27 cellular contexts compared by ENCODE assay signal in the genomic region with DNA sequence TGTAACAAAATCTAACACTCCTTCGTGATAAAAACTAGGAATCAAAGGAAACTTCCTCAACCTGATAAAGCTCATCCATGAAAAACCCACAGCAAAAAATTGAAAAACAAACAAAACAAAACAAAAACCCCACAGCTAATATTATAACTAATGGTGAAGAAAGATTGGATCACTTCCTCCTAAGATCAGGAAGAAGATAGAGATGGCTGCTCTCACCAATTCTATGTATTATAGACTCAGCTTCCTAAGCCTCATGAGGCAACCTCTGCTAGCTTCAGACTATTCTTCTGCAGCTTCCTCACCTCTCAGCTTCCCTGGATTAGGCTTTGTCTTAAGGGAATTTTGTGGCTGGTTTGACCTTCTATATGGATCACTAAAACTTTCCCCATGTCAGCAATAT. TPM values are rescaled to one million over a fixed set of nuclear protein-coding genes. Genes with fewer than 3 reads are reported as not detected.
A peak's percentile ranks its signal among the peaks of the same experiment; 100 is the strongest.
DNase-seq lines count a peak whose midpoint lies in the region; ATAC-seq, FAIRE-seq and TF ChIP-seq lines count a peak whose summit lies in the region.
"Had no signal": no experiment of that assay in that cellular context is flagged by ENCODE, and none has a peak within 500 bp of the region (broad histone marks: within the 10 kb centered on the region; RNA-seq: fewer than 3 reads in every experiment).

No MANE protein-coding gene starts in this region.

- intact Hi-C loops in GM12878 (cut with micrococcal nuclease; ENCODE audit: unreplicated experiment) = no loop called here
- intact Hi-C loops in natural killer cell (cut with micrococcal nuclease) = no loop called here
- intact Hi-C loops in activated T-helper 1 cell treated with anti-CD3 and anti-CD28 coated beads, Interleukin-12 subunit alpha, Interleukin-12 subunit beta, Interleukin-2, Interleukin-4 antibody, amounts not matched to agents 30 ng/mL and 10 ng/mL and 1 ng/mL, durations not matched to agents 14 hours and 24 hours and 36 hours (cut with micrococcal nuclease) = no loop called here

- WGBS in GM12878 (ENCODE audit: insufficient coverage, insufficient replicate concordance, low lambda C conversion rate, missing lambda C conversion rate) = 52% methylated on average over 1 of the region's 1 CpG
- whole genome bisulfite sequencing in hepatocyte (ENCODE audit: low lambda C conversion rate, missing lambda C conversion rate) = 94% methylated on average over 1 of the region's 1 CpG

- no TSS peak for BruUV-seq in GM12878 (replicated peaks; lab: Mats Ljungman, UMichigan)

- no peak overlapping the region; the same call in 1 of the 2 replicates for H3K4me2 ChIP-seq in GM12878 (ENCODE audit: control insufficient read depth, insufficient read depth)
- no peak overlapping the region for H3K4me2 ChIP-seq in hepatocyte

- no peak overlapping the region for H3K27ac Mint-ChIP-seq in natural killer cell
- H3K27ac Mint-ChIP-seq in activated T-helper 1 cell treated with anti-CD3 and anti-CD28 coated beads, Interleukin-12 subunit alpha, Interleukin-12 subunit beta, Interleukin-2, Interleukin-4 antibody, amounts not matched to agents 30 ng/mL and 10 ng/mL and 1 ng/mL, durations not matched to agents 14 hours and 24 hours and 36 hours = no peak overlapping the region
- H3K27ac Mint-ChIP-seq: activated CD8-positive, alpha-beta T cell treated with anti-CD3 and anti-CD28 coated beads, Interleukin-2, amount 10 ng/mL, durations not matched to agents 7 days and 5 days; activated naive CD4-positive, alpha-beta T cell treated with anti-CD3 and anti-CD28 coated beads for 36 hours; activated T-cell treated with anti-CD3 and anti-CD28 coated beads, Interleukin-2, amount 50 U/mL, for 24 hours; CD8-positive, alpha-beta T cell; natural killer cell treated with Interleukin-12 subunit alpha and Interleukin-12 subunit beta and Interleukin-15 and Interleukin-18, amount 100 ng/mL, for 72 hours had no signal

- H3K4me1 ChIP-seq in GM12878 (ENCODE audit: control insufficient read depth, insufficient read depth, low read length) = no peaks in the 10 kb centered on the region
- H3K4me1 ChIP-seq in hepatocyte (ENCODE audit: insufficient read depth) = no peaks in the 10 kb centered on the region
- H3K4me1 ChIP-seq: esophagus muscularis mucosa, gastroesophageal sphincter, tibial nerve had no signal

- H3K27me3 Mint-ChIP-seq in natural killer cell (ENCODE audit: low read depth in 2 of 2) = peaks cover 3 to 6% of the 10 kb centered on the region in 2 donors
- peaks cover 10% of the 10 kb centered on the region for H3K27me3 Mint-ChIP-seq in activated T-helper 1 cell treated with anti-CD3 and anti-CD28 coated beads, Interleukin-12 subunit alpha, Interleukin-12 subunit beta, Interleukin-2, Interleukin-4 antibody, amounts not matched to agents 30 ng/mL and 10 ng/mL and 1 ng/mL, durations not matched to agents 14 hours and 24 hours and 36 hours (ENCODE audit: insufficient read depth)

- H3K4me3 ChIP-seq in GM12878 (no peak overlapping the region), hepatocyte (no peak overlapping the region)
- H3K4me3 ChIP-seq: esophagus muscularis mucosa, gastroesophageal sphincter, tibial nerve had no signal

- H2AFZ ChIP-seq in GM12878 (ENCODE audit: control insufficient read depth, low read depth, low read length) = peak overlapping the region; percentile 64
- no peak overlapping the region for H2AFZ ChIP-seq in hepatocyte

- TF ChIP-seq POLR2A in GM12878 (IDR thresholded peaks at IDR 0.05; ENCODE audit: low read depth, low read length) = no peak

- no peaks in the 10 kb centered on the region for H3K4me1 Mint-ChIP-seq in natural killer cell
- H3K4me1 Mint-ChIP-seq in activated T-helper 1 cell treated with anti-CD3 and anti-CD28 coated beads, Interleukin-12 subunit alpha, Interleukin-12 subunit beta, Interleukin-2, Interleukin-4 antibody, amounts not matched to agents 30 ng/mL and 10 ng/mL and 1 ng/mL, durations not matched to agents 14 hours and 24 hours and 36 hours (ENCODE audit: low read depth) = no peaks in the 10 kb centered on the region

- no peak overlapping the region for H3K27ac ChIP-seq in GM12878 (ENCODE audit: control insufficient read depth, insufficient read depth)
- no peak overlapping the region for H3K27ac ChIP-seq in hepatocyte
- H3K27ac ChIP-seq: esophagus muscularis mucosa, gastroesophageal sphincter, tibial nerve had no signal

- SMC1A ChIA-PET in GM12878 (lab: Charles Lee; ENCODE audit: uncharacterized antibody, unreplicated experiment) = interaction anchor here (1.1 to 1.9 kb wide), 4 partner anchors 10 to 17 kb away, joined by 4 to 6 read pairs (median 4); no protein-coding TSS in a partner anchor

- CTCF ChIA-PET in GM12878 (lab: Yijun Ruan, JAX) = interaction anchor here (0.6 to 1.2 kb wide), 5 partner anchors 15 to 588 kb away, joined by 3 to 4 read pairs (median 3); no protein-coding TSS in a partner anchor

- H3K9me2 ChIP-seq in hepatocyte (replicated peaks; ENCODE audit: insufficient read depth) = no peaks in the 10 kb centered on the region

- H3K9me3 ChIP-seq in GM12878 (replicated peaks; ENCODE audit: control insufficient read depth, insufficient read depth, low read length) = no peaks in the 10 kb centered on the region; the same call in none of the 3 replicates
- H3K9me3 ChIP-seq in hepatocyte (ENCODE audit: low read depth) = no peaks in the 10 kb centered on the region

- no peak overlapping the region for H3K9ac ChIP-seq in GM12878 (ENCODE audit: control insufficient read depth, insufficient read depth, low read length)

- ATAC-seq in GM19023 (IDR thresholded peaks at IDR 0.05; ENCODE audit: unreplicated experiment) = peak; percentile 20
- ATAC-seq in GM21619 (IDR thresholded peaks at IDR 0.05; ENCODE audit: unreplicated experiment) = peak; percentile 31
- peak; percentile 24 for ATAC-seq in HG03103 (IDR thresholded peaks at IDR 0.05; ENCODE audit: low read depth, unreplicated experiment)
- peak; percentile 48; the same call in 2 of the 3 replicates for ATAC-seq in GM12878
- no peak for ATAC-seq in natural killer cell
- ATAC-seq in left lobe of liver = no peak
- ATAC-seq: activated CD8-positive, alpha-beta T cell treated with anti-CD3 and anti-CD28 coated beads, Interleukin-2, amount 10 ng/mL, durations not matched to agents 7 days and 5 days; CD8-positive, alpha-beta T cell; gastroesophageal sphincter; natural killer cell treated with Interleukin-12 subunit alpha and Interleukin-12 subunit beta and Interleukin-15 and Interleukin-18, amount 100 ng/mL, for 72 hours had no signal

- H3K27me3 ChIP-seq in GM12878 (replicated peaks in 1 of 2; ENCODE audit: control insufficient read depth in 2 of 2, insufficient read depth in 2 of 2, low read length in 1 of 2) (no peaks in the 10 kb centered on the region), hepatocyte (no peaks in the 10 kb centered on the region)
- H3K27me3 ChIP-seq: esophagus muscularis mucosa, gastroesophageal sphincter, tibial nerve had no signal

- H3K36me3 Mint-ChIP-seq in natural killer cell = no peaks in the 10 kb centered on the region
- H3K36me3 Mint-ChIP-seq in activated T-helper 1 cell treated with anti-CD3 and anti-CD28 coated beads, Interleukin-12 subunit alpha, Interleukin-12 subunit beta, Interleukin-2, Interleukin-4 antibody, amounts not matched to agents 30 ng/mL and 10 ng/mL and 1 ng/mL, durations not matched to agents 14 hours and 24 hours and 36 hours (ENCODE audit: low read depth) = no peaks in the 10 kb centered on the region
- H3K36me3 Mint-ChIP-seq: CD8-positive, alpha-beta T cell had no signal

- H3K36me3 ChIP-seq in GM12878 (ENCODE audit: control insufficient read depth in 2 of 2, insufficient read depth in 2 of 2, low read length in 1 of 2) = no peaks in the 10 kb centered on the region
- no peaks in the 10 kb centered on the region for H3K36me3 ChIP-seq in hepatocyte (replicated peaks; ENCODE audit: insufficient read depth, low read depth)
- H3K36me3 ChIP-seq: esophagus muscularis mucosa, gastroesophageal sphincter, tibial nerve had no signal

- no peak for TF ChIP-seq RAD21 in GM12878 (IDR thresholded peaks at IDR 0.05; ENCODE audit: insufficient read depth, low read depth, low read length)

- H4K20me1 ChIP-seq in GM12878 (ENCODE audit: control insufficient read depth, insufficient read depth) (no peaks in the 10 kb centered on the region), hepatocyte (ENCODE audit: insufficient read depth, poor library complexity, severe bottlenecking) (no peaks in the 10 kb centered on the region)

- POLR2A ChIA-PET in GM12878 (lab: Charles Lee) = no interaction called here

- H3K79me2 ChIP-seq in GM12878 (ENCODE audit: control insufficient read depth, insufficient read depth, low read length) (no peaks in the 10 kb centered on the region), hepatocyte (no peaks in the 10 kb centered on the region)

- DNase-seq in GM12878 (ENCODE audit: low read depth, low spot score) (no peak), natural killer cell (no peak), hepatocyte (ENCODE audit: low spot score) (no peak), left lobe of liver (ENCODE audit: low spot score) (no peak)
- DNase-seq in activated T-helper 1 cell treated with anti-CD3 and anti-CD28 coated beads, Interleukin-12 subunit alpha, Interleukin-12 subunit beta, Interleukin-2, Interleukin-4 antibody, amounts not matched to agents 30 ng/mL and 10 ng/mL and 1 ng/mL, durations not matched to agents 14 hours and 24 hours and 36 hours (ENCODE audit: low spot score) = no peak
- DNase-seq: activated CD4-positive, CD25-positive, alpha-beta regulatory T cell; activated CD8-positive, alpha-beta T cell treated with anti-CD3 and anti-CD28 coated beads, Interleukin-2, amount 10 ng/mL, durations not matched to agents 7 days and 5 days; activated naive CD4-positive, alpha-beta T cell treated with anti-CD3 and anti-CD28 coated beads for 36 hours; activated T-cell treated with anti-CD3 and anti-CD28 coated beads, Interleukin-2, amount 50 U/mL, for 24 hours; anterior cingulate cortex; CD8-positive, alpha-beta T cell; central memory CD4-positive, alpha-beta T cell; DMS79 treated with DMSO at 0.1 percent for 48 hours; effector CD4-positive, alpha-beta T cell; KBM-7; mesendoderm; NCI-H1092; NCI-H2029 treated with DMSO at 0.1 percent for 48 hours; SHP77; stimulated activated naive CD4-positive, alpha-beta T cell had no signal

- H3K4me3 Mint-ChIP-seq in natural killer cell = no peak overlapping the region
- no peak overlapping the region for H3K4me3 Mint-ChIP-seq in activated T-helper 1 cell treated with anti-CD3 and anti-CD28 coated beads, Interleukin-12 subunit alpha, Interleukin-12 subunit beta, Interleukin-2, Interleukin-4 antibody, amounts not matched to agents 30 ng/mL and 10 ng/mL and 1 ng/mL, durations not matched to agents 14 hours and 24 hours and 36 hours
- H3K4me3 Mint-ChIP-seq: activated CD8-positive, alpha-beta T cell treated with anti-CD3 and anti-CD28 coated beads, Interleukin-2, amount 10 ng/mL, durations not matched to agents 7 days and 5 days; activated naive CD4-positive, alpha-beta T cell treated with anti-CD3 and anti-CD28 coated beads for 36 hours; activated T-cell treated with anti-CD3 and anti-CD28 coated beads, Interleukin-2, amount 50 U/mL, for 24 hours; CD8-positive, alpha-beta T cell; natural killer cell treated with Interleukin-12 subunit alpha and Interleukin-12 subunit beta and Interleukin-15 and Interleukin-18, amount 100 ng/mL, for 72 hours had no signal

- TF ChIP-seq CTCF in GM12878 (IDR thresholded peaks at IDR 0.05 in 2 of 3, conservative IDR thresholded peaks at IDR 0.05 in 1 of 3; ENCODE audit: control insufficient read depth in 2 of 3, extremely low read depth in 1 of 3, insufficient read depth in 1 of 3, low read depth in 3 of 3, low read length in 3 of 3) (no peak), natural killer cell (IDR thresholded peaks at IDR 0.05) (no peak), hepatocyte (IDR thresholded peaks at IDR 0.05; ENCODE audit: poor library complexity) (no peak)

- in situ Hi-C loops in GM12878 (cut with MboI) = no loop called here

- H3K9me3 Mint-ChIP-seq in natural killer cell = peaks cover 4% of the 10 kb centered on the region in 2 donors
- H3K9me3 Mint-ChIP-seq in activated T-helper 1 cell treated with anti-CD3 and anti-CD28 coated beads, Interleukin-12 subunit alpha, Interleukin-12 subunit beta, Interleukin-2, Interleukin-4 antibody, amounts not matched to agents 30 ng/mL and 10 ng/mL and 1 ng/mL, durations not matched to agents 14 hours and 24 hours and 36 hours = peaks cover 6% of the 10 kb centered on the region

- RAD21 ChIA-PET in GM12878 (lab: Charles Lee; ENCODE audit: unreplicated experiment) = no interaction called here

- no peak for TF ChIP-seq EP300 in GM12878 (IDR thresholded peaks at IDR 0.05; ENCODE audit: borderline replicate concordance in 1 of 2, control insufficient read depth in 1 of 2, low read depth in 2 of 2, low read length in 2 of 2)

- FAIRE-seq in GM12878 (lab: Jason Lieb, UNC) = no peak

RNA-seq across cellular contexts. Expression of gene PHAX, which starts 40.1 kb away (rescaled TPM):
- 36.8 and 38.3 TPM in 2 replicates for total RNA-seq in GM12878 (2013; cell fraction: nucleolus; rRNA removed)
- 28.2 and 35.5 TPM in 2 replicates for total RNA-seq in GM12878 (2014; rRNA removed)
- total RNA-seq in GM12878 (2014; rRNA removed; fragmentation: Illumina TruSeq; extraction: Trizol) = 70.2 and 72.1 TPM in 2 replicates
- total RNA-seq in GM12878 (2021) = 30.8 and 33.1 TPM in 2 replicates
- polyA plus RNA-seq in GM12878 (2011; ENCODE audit: low read depth) = 39.9 TPM
- polyA plus RNA-seq in GM12878 (2011; rRNA removed) = 42.5 and 67.0 TPM in 2 replicates
- polyA plus RNA-seq in GM12878 (2011; cell fraction: cytosol; rRNA removed) = 30.2 and 34.1 TPM in 2 replicates
- 9.2 and 17.4 TPM in 2 replicates for polyA plus RNA-seq in GM12878 (2011; cell fraction: nucleus; rRNA removed)
- 40.1 and 42.9 TPM in 2 replicates for polyA plus RNA-seq in GM12878 (2012)
- polyA plus RNA-seq in GM12878 (2014; fragmentation: Illumina TruSeq; extraction: Trizol) = 59.8 and 92.3 TPM in 2 replicates
- polyA plus RNA-seq in GM12878 (2014; fragmentation: Nextera tagmentation; extraction: Ambion mirVana) = 10 to 100 TPM; 60.8 to 71.5 TPM
- 29.8 and 30.4 TPM in 2 replicates for polyA plus RNA-seq in GM12878 (2014; rRNA removed)
- polyA plus RNA-seq in GM12878 (2016; fragmentation: Nextera tagmentation; extraction: Ambion mirVana) = 10 to 100 TPM; 86.3 to 88.7 TPM
- 38.7 and 45.0 TPM in 2 replicates for polyA minus RNA-seq in GM12878 (2011; rRNA and poly(A)+ RNA removed)
- 11.4 and 18.4 TPM in 2 replicates for polyA minus RNA-seq in GM12878 (2011; cell fraction: cytosol; rRNA and poly(A)+ RNA removed)
- polyA minus RNA-seq in GM12878 (2011; cell fraction: nucleus; rRNA and poly(A)+ RNA removed) = 13.2 and 26.5 TPM in 2 replicates
- total RNA-seq in natural killer cell = 10 to 100 TPM; 39.2 to 43.6 (median 40.0) TPM
- total RNA-seq in activated T-helper 1 cell treated with anti-CD3 and anti-CD28 coated beads, Interleukin-12 subunit alpha, Interleukin-12 subunit beta, Interleukin-2, Interleukin-4 antibody, amounts not matched to agents 30 ng/mL and 10 ng/mL and 1 ng/mL, durations not matched to agents 14 hours and 24 hours and 36 hours = 46.6 and 52.9 TPM in 2 replicates
- total RNA-seq in hepatocyte = 59.4 and 65.0 TPM in 2 replicates
- 56.6 and 57.0 TPM in 2 replicates for polyA plus RNA-seq in hepatocyte
- total RNA-seq in left lobe of liver = 13.6 TPM

RNA-seq across cellular contexts. Expression of gene ALDH7A1, which starts 45.8 kb away (rescaled TPM):
- 14.1 and 83.3 TPM in 2 replicates for total RNA-seq in GM12878 (2013; cell fraction: nucleolus; rRNA removed)
- total RNA-seq in GM12878 (2014; rRNA removed) (0.82 TPM in 1 of 2 replicates, not detected in the other), GM12878 (2014; rRNA removed; fragmentation: Illumina TruSeq; extraction: Trizol) (0.32 and 0.45 TPM in 2 replicates), GM12878 (2021) (0.41 and 1.1 TPM in 2 replicates), natural killer cell (1 to 10 TPM in 2 of 3 donors, under 1 TPM in 1; 0.66 to 1.3 (median 1.2) TPM), hepatocyte (48.8 and 50.0 TPM in 2 replicates), left lobe of liver (128 TPM)
- 0.92 TPM for polyA plus RNA-seq in GM12878 (2011; ENCODE audit: low read depth)
- polyA plus RNA-seq in GM12878 (2011; rRNA removed) (0.18 and 0.33 TPM in 2 replicates), GM12878 (2014; fragmentation: Illumina TruSeq; extraction: Trizol) (0.44 and 0.48 TPM in 2 replicates), GM12878 (2014; fragmentation: Nextera tagmentation; extraction: Ambion mirVana) (under 1 TPM; 0.24 TPM), GM12878 (2014; rRNA removed) (0.28 and 0.80 TPM in 2 replicates), GM12878 (2016; fragmentation: Nextera tagmentation; extraction: Ambion mirVana) (1 to 10 TPM in 1 of 2 experiments, under 1 TPM in 1; 0.75 to 1.0 TPM), hepatocyte (97.0 and 107 TPM in 2 replicates)
- polyA plus RNA-seq in GM12878 (2011; cell fraction: cytosol; rRNA removed) = 0.18 TPM in 2 replicates
- polyA plus RNA-seq in GM12878 (2011; cell fraction: nucleus; rRNA removed) = 0.43 TPM in 1 of 2 replicates, not detected in the other
- polyA plus RNA-seq in GM12878 (2012) = 1.2 and 1.9 TPM in 2 replicates
- polyA minus RNA-seq in GM12878 (2011; rRNA and poly(A)+ RNA removed) = 0.15 and 0.37 TPM in 2 replicates
- polyA minus RNA-seq in GM12878 (2011; cell fraction: cytosol; rRNA and poly(A)+ RNA removed) = 1.9 and 2.1 TPM in 2 replicates
- polyA minus RNA-seq in GM12878 (2011; cell fraction: nucleus; rRNA and poly(A)+ RNA removed) = 0.38 TPM in 1 of 2 replicates, not detected in the other
- total RNA-seq in activated T-helper 1 cell treated with anti-CD3 and anti-CD28 coated beads, Interleukin-12 subunit alpha, Interleukin-12 subunit beta, Interleukin-2, Interleukin-4 antibody, amounts not matched to agents 30 ng/mL and 10 ng/mL and 1 ng/mL, durations not matched to agents 14 hours and 24 hours and 36 hours = 0.70 and 0.76 TPM in 2 replicates

Comparison
In these comparisons a context has a peak if more than half of its experiments do, and no peak if none do; other contexts are left out.
1. ATAC-seq: peak in GM19023 (single experiment), GM21619 (single experiment), HG03103 (single experiment) and GM12878 (single experiment); none in natural killer cell (0 of 3) and left lobe of liver (single experiment).